ENCODE assay signal across 8 cellular contexts in the genomic region with DNA sequence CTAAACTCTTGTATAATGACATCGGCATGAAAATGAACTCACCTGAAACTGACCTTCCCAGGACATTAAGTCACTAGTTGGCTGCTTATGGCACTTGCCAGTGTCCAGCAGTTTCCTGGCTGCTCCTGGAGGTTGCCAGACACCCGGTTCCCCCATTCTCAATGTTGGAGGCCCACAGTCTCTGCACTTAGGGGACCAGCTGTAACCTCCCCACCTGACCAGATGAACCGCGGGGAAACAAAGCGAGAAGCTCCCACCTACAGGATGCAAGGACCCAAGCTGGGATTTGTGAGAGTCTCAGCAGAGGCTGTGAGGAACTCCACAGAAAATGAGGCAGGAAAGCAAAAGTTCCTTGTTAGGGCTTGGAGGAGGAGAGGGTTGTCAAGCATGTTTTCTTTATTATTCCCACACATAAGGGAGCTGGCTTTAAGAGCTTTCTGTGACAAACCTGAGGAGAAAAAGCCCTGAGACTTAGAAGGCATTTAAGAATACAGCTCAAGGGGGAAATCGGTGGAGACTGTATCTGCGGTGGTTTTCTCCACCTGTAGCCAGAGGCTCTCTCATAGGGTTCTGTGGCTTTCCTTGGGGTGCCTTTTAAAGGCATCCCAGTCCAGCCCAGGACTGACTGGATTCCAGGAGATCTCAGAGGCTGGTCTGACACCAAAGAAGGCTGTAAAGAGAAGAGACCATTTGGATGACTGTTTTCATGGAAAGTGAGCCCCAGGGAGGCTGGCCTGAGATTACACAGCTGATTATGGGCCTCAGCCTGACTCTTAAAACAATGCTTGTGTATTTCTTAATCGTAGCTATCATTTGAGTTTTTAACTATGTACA. TPM values are rescaled to one million over a fixed set of nuclear protein-coding genes. Genes with fewer than 3 reads are reported as not detected.
DNase-seq lines count a peak whose midpoint lies in the region; ATAC-seq, FAIRE-seq and TF ChIP-seq lines count a peak whose summit lies in the region.

No MANE protein-coding gene starts in this region.

- no peak for TF ChIP-seq CTCF in astrocyte (IDR thresholded peaks at IDR 0.05; ENCODE audit: insufficient read depth, low read depth, low read length)
- TF ChIP-seq CTCF in right lobe of liver (IDR thresholded peaks at IDR 0.05), result no peak
- TF ChIP-seq CTCF in upper lobe of left lung (IDR thresholded peaks at IDR 0.05), result no peak

- H4K20me1 ChIP-seq in astrocyte (ENCODE audit: insufficient read depth, low read length), result peaks cover 91% of the 10 kb centered on the region

- intact Hi-C loops in right lobe of liver (cut with DNase I), result loop anchor here in 1 of 2 donors (10.0 kb wide), 1 partner anchor 48 kb away; no protein-coding TSS in a partner anchor

- FAIRE-seq in astrocyte (lab: Jason Lieb, UNC), result no peak

- peaks cover 31% of the 10 kb centered on the region for H3K4me1 Mint-ChIP-seq in activated naive CD4-positive, alpha-beta T cell treated with anti-CD3 and anti-CD28 coated beads, Interleukin-2, amount 50 U/mL, for 24 hours
- peaks cover 17% of the 10 kb centered on the region for H3K4me1 Mint-ChIP-seq in astrocyte (ENCODE audit: low read depth, unreplicated experiment)

- TF ChIP-seq POLR2A in right lobe of liver (IDR thresholded peaks at IDR 0.05) (no peak), upper lobe of left lung (IDR thresholded peaks at IDR 0.05) (no peak)

- H3K27me3 ChIP-seq in astrocyte (ENCODE audit: insufficient read depth, low read length) (no peaks in the 10 kb centered on the region), right lobe of liver (no peaks in the 10 kb centered on the region), upper lobe of left lung (peaks cover 0 to 25% (median 13%) of the 10 kb centered on the region in 4 donors)

- peak overlapping the region; percentile 100 for H3K9ac ChIP-seq in astrocyte (ENCODE audit: low read length)

- H3K79me2 ChIP-seq in astrocyte (ENCODE audit: insufficient read depth, low read length), result peaks cover 95% of the 10 kb centered on the region

- ATAC-seq in right lobe of liver (no peak), upper lobe of left lung (ENCODE audit: low FRiP score in 2 of 2) (no peak), HG03460 (IDR thresholded peaks at IDR 0.05; ENCODE audit: unreplicated experiment) (no peak)

- H3K4me1 ChIP-seq in astrocyte (ENCODE audit: insufficient read depth, low read length) (peaks cover 50% of the 10 kb centered on the region), right lobe of liver (peaks cover 0 to 42% (median 12%) of the 10 kb centered on the region in 4 donors), upper lobe of left lung (peaks cover 22 to 60% (median 52%) of the 10 kb centered on the region in 4 donors)

- no peak overlapping the region for H2AFZ ChIP-seq in astrocyte (ENCODE audit: low read depth, low read length)

- TF ChIP-seq EP300 in upper lobe of left lung (IDR thresholded peaks at IDR 0.05), result no peak

- H3K4me2 ChIP-seq in astrocyte (ENCODE audit: low read length), result peak overlapping the region; percentile 92

- H3K36me3 ChIP-seq in astrocyte (ENCODE audit: insufficient read depth, low read length) (peaks cover 64% of the 10 kb centered on the region), right lobe of liver (no peaks in the 10 kb centered on the region), upper lobe of left lung (no peaks in the 10 kb centered on the region)

- H3K27ac ChIP-seq in astrocyte (ENCODE audit: low read depth, low read length), result peak overlapping the region; percentile 92
- H3K27ac ChIP-seq in right lobe of liver, result peak overlapping the region in 2 of 3 donors; percentile 94 to 98
- H3K27ac ChIP-seq in upper lobe of left lung, result peak overlapping the region in 3 of 4 donors; percentile 1 to 90 (median 90)

- no peaks in the 10 kb centered on the region for H3K36me3 Mint-ChIP-seq in activated naive CD4-positive, alpha-beta T cell treated with anti-CD3 and anti-CD28 coated beads, Interleukin-2, amount 50 U/mL, for 24 hours
- H3K36me3 Mint-ChIP-seq in astrocyte (ENCODE audit: low read depth, unreplicated experiment), result peaks cover 41% of the 10 kb centered on the region

- H3K9me3 ChIP-seq in astrocyte (ENCODE audit: insufficient read depth, low read depth, low read length) (no peaks in the 10 kb centered on the region), right lobe of liver (no peaks in the 10 kb centered on the region), upper lobe of left lung (no peaks in the 10 kb centered on the region)

- H3K4me3 ChIP-seq in astrocyte (ENCODE audit: insufficient read depth, low read depth, low read length) (peak overlapping the region; percentile 99), right lobe of liver (peak overlapping the region in 1 of 3 donors; percentile 88), upper lobe of left lung (peak overlapping the region in 3 of 4 donors; percentile 71 to 90 (median 88))

- no peaks in the 10 kb centered on the region for H3K9me3 Mint-ChIP-seq in activated naive CD4-positive, alpha-beta T cell treated with anti-CD3 and anti-CD28 coated beads, Interleukin-2, amount 50 U/mL, for 24 hours
- H3K9me3 Mint-ChIP-seq in astrocyte (ENCODE audit: unreplicated experiment), result no peaks in the 10 kb centered on the region

- H3K27me3 Mint-ChIP-seq in activated naive CD4-positive, alpha-beta T cell treated with anti-CD3 and anti-CD28 coated beads, Interleukin-2, amount 50 U/mL, for 24 hours, result peaks cover 35% of the 10 kb centered on the region
- H3K27me3 Mint-ChIP-seq in astrocyte (ENCODE audit: low read depth, unreplicated experiment), result no peaks in the 10 kb centered on the region

- DNase-seq in activated naive CD4-positive, alpha-beta T cell treated with Interleukin-2 at 50 U/mL for 16 hours, result no peak
- DNase-seq in astrocyte (ENCODE audit: low read depth) (no peak), right lobe of liver (no peak), upper lobe of left lung (no peak), KG1 (lab: John Stamatoyannopoulos, UW) (no peak)
- no peak for DNase-seq in stimulated activated CD4-positive, alpha-beta T cell treated with anti-CD3 and anti-CD28 coated beads, Interleukin-12 subunit alpha, Interleukin-12 subunit beta, amount 100 ng/mL, for 4 hours

- peak overlapping the region; percentile 76 for H3K4me3 Mint-ChIP-seq in activated naive CD4-positive, alpha-beta T cell treated with anti-CD3 and anti-CD28 coated beads, Interleukin-2, amount 50 U/mL, for 24 hours
- peak overlapping the region; percentile 95 for H3K4me3 Mint-ChIP-seq in astrocyte (ENCODE audit: unreplicated experiment)

- peak overlapping the region; percentile 23 for H3K27ac Mint-ChIP-seq in activated naive CD4-positive, alpha-beta T cell treated with anti-CD3 and anti-CD28 coated beads, Interleukin-2, amount 50 U/mL, for 24 hours
- peak overlapping the region; percentile 99 for H3K27ac Mint-ChIP-seq in astrocyte (ENCODE audit: unreplicated experiment)

- 63% methylated on average over 5 of the region's 8 CpGs for WGBS in right lobe of liver (ENCODE audit: insufficient coverage, low coverage, low lambda C conversion rate, missing lambda C conversion rate)
- 70 to 72% methylated on average over 8 of the region's 8 CpGs for WGBS in upper lobe of left lung, 2 donors

RNA-seq across cellular contexts. Expression of gene TPM1, which starts 4.6 kb away (rescaled TPM):
- total RNA-seq in astrocyte, result 2,922 and 3,062 TPM in 2 replicates
- total RNA-seq in right lobe of liver, result 100 to 1,000 TPM in 3 of 6 experiments, 10 to 100 TPM in 3; 44.3 to 180 (median 91.6) TPM
- total RNA-seq in upper lobe of left lung, result 100 to 1,000 TPM; 144 to 343 (median 254) TPM
